Comparison of ENCODE assay signal across 8 cellular contexts in genomic region chr14:67526676-67527459, GRCh38. TPM values are rescaled to one million over a fixed set of nuclear protein-coding genes. Genes with fewer than 3 reads are reported as not detected.
DNase-seq lines count a peak whose midpoint lies in the region; ATAC-seq, FAIRE-seq and TF ChIP-seq lines count a peak whose summit lies in the region.

No MANE protein-coding gene starts in this region.

- peak; percentile 83 for ATAC-seq in activated CD8-positive, alpha-beta T cell treated with anti-CD3 and anti-CD28 coated beads, Interleukin-2, amount 10 ng/mL, durations not matched to agents 7 days and 5 days
- ATAC-seq in GM18861 (IDR thresholded peaks at IDR 0.05; ENCODE audit: unreplicated experiment), result no peak
- ATAC-seq in HG02798 (IDR thresholded peaks at IDR 0.05; ENCODE audit: poor library complexity, unreplicated experiment), result no peak

- H2BK120ac ChIP-seq in neuronal stem cell (ENCODE audit: low read depth, low read length), result no peak overlapping the region

- no peak overlapping the region for H3K9ac ChIP-seq in neuronal stem cell (ENCODE audit: low read depth, low read length, poor library complexity)

- H3K4me1 Mint-ChIP-seq in activated CD8-positive, alpha-beta T cell treated with anti-CD3 and anti-CD28 coated beads, Interleukin-2, amount 10 ng/mL, durations not matched to agents 7 days and 5 days (ENCODE audit: low read depth), result no peaks in the 10 kb centered on the region

- no peak overlapping the region for H3K14ac ChIP-seq in neuronal stem cell (ENCODE audit: low read length)

- in situ Hi-C loops in Caki2 (cut with HindIII; ENCODE audit: low pct_unique_long_range_greater_than_20kb, low sequenced_read_pairs), result no loop called here

- no peak overlapping the region for H3K18ac ChIP-seq in neuronal stem cell (ENCODE audit: low read length)

- peak overlapping the region; percentile 6 for H2AFZ ChIP-seq in neuronal stem cell (ENCODE audit: low read length)

- no peak overlapping the region for H2BK15ac ChIP-seq in neuronal stem cell (ENCODE audit: low read length)

- no peak overlapping the region for H3K4me2 ChIP-seq in neuronal stem cell (ENCODE audit: insufficient read depth, low read length, poor library complexity, severe bottlenecking)

- H3K4me3 ChIP-seq in foreskin fibroblast (ENCODE audit: low read depth in 1 of 2, low read length in 2 of 2) (no peak overlapping the region), neuronal stem cell (ENCODE audit: low read length in 2 of 2) (no peak overlapping the region)

- H4K8ac ChIP-seq in neuronal stem cell (ENCODE audit: low read depth, low read length), result no peak overlapping the region

- no peaks in the 10 kb centered on the region for H3K9me3 Mint-ChIP-seq in activated CD8-positive, alpha-beta T cell treated with anti-CD3 and anti-CD28 coated beads, Interleukin-2, amount 10 ng/mL, durations not matched to agents 7 days and 5 days (ENCODE audit: insufficient read depth)

- H2BK5ac ChIP-seq in neuronal stem cell (ENCODE audit: low read length), result no peak overlapping the region

- DNase-seq in Caki2 (ENCODE audit: low read depth) (peak; percentile 63), H54 (ENCODE audit: insufficient read length, low spot score) (peak; percentile 33), NCI-H446 (lab: John Stamatoyannopoulos, UW) (peak; percentile 26 to 49), foreskin fibroblast (peak in 1 of 2 donors; percentile 62), neuronal stem cell (ENCODE audit: low spot score) (no peak)
- DNase-seq in activated CD8-positive, alpha-beta T cell treated with anti-CD3 and anti-CD28 coated beads, Interleukin-2, amount 10 ng/mL, durations not matched to agents 7 days and 5 days, result peak; percentile 60

- no CpG with 5 or more reads among the region's 8 CpGs for WGBS in neuronal stem cell (ENCODE audit: extremely low coverage in 2 of 2, insufficient read length in 2 of 2, insufficient replicate concordance in 1 of 2), 2 donors

- H2BK12ac ChIP-seq in neuronal stem cell (ENCODE audit: low read length), result no peak overlapping the region

- H3K23ac ChIP-seq in neuronal stem cell (ENCODE audit: low read depth, low read length, poor library complexity), result peak overlapping the region; percentile 3

- no peaks in the 10 kb centered on the region for H3K79me1 ChIP-seq in neuronal stem cell (ENCODE audit: low read depth, low read length)

- FAIRE-seq in H54 (lab: Jason Lieb, UNC), result peak; percentile 48

- no peak overlapping the region for H4K91ac ChIP-seq in neuronal stem cell (ENCODE audit: low read depth, low read length, poor library complexity)

- H3K4ac ChIP-seq in neuronal stem cell (ENCODE audit: low read length), result no peak overlapping the region

- POLR2A ChIA-PET in activated CD8-positive, alpha-beta T cell treated with anti-CD3 and anti-CD28 coated beads, Interleukin-2, amount 10 ng/mL, durations not matched to agents 7 days and 5 days (lab: Charles Lee), result interaction anchor here (0.8 to 1.2 kb wide), 2 partner anchors 9 to 44 kb away, joined by 3 to 4 read pairs; no protein-coding TSS in a partner anchor

- CTCF ChIA-PET in activated CD8-positive, alpha-beta T cell treated with anti-CD3 and anti-CD28 coated beads, Interleukin-2, amount 10 ng/mL, durations not matched to agents 7 days and 5 days (lab: Charles Lee), result interaction anchor here (0.6 to 6.3 kb wide), 40 partner anchors 8 to 177 kb away, joined by 3 to 77 read pairs (median 5); partner anchors contain the start of genes ARG2, PIGH and TMEM229B

- H3K27ac ChIP-seq in neuronal stem cell (replicated peaks; ENCODE audit: low read length), result no peak overlapping the region

- H3K27ac Mint-ChIP-seq in activated CD8-positive, alpha-beta T cell treated with anti-CD3 and anti-CD28 coated beads, Interleukin-2, amount 10 ng/mL, durations not matched to agents 7 days and 5 days, result no peak overlapping the region

- no peaks in the 10 kb centered on the region for H3K9me3 ChIP-seq in neuronal stem cell (replicated peaks in 1 of 2; ENCODE audit: control insufficient read depth in 2 of 2, insufficient read depth in 1 of 2, low read depth in 1 of 2, low read length in 2 of 2)

- no peaks in the 10 kb centered on the region for H3K36me3 ChIP-seq in neuronal stem cell (replicated peaks in 1 of 2; ENCODE audit: control insufficient read depth in 2 of 2, insufficient read depth in 2 of 2, low read length in 2 of 2)

- H3K27me3 ChIP-seq in neuronal stem cell (ENCODE audit: control insufficient read depth in 3 of 3, insufficient read depth in 3 of 3, low read depth in 1 of 3, low read length in 3 of 3), result peaks cover 0 to 39% (median 0%) of the 10 kb centered on the region in 3 experiments

- TF ChIP-seq POLR2A in H54 (IDR thresholded peaks at IDR 0.05; ENCODE audit: low read depth, low read length), result no peak

- H3K36me3 Mint-ChIP-seq in activated CD8-positive, alpha-beta T cell treated with anti-CD3 and anti-CD28 coated beads, Interleukin-2, amount 10 ng/mL, durations not matched to agents 7 days and 5 days (ENCODE audit: low read depth), result no peaks in the 10 kb centered on the region

- H3K4me1 ChIP-seq in neuronal stem cell (ENCODE audit: control insufficient read depth in 2 of 2, insufficient read depth in 1 of 2, low read depth in 1 of 2, low read length in 2 of 2), result peaks cover 7 to 10% of the 10 kb centered on the region in 2 donors

- peak; percentile 92 for TF ChIP-seq CTCF in foreskin fibroblast (IDR thresholded peaks at IDR 0.05; ENCODE audit: low read depth, low read length)

- no peak overlapping the region for H3K4me3 Mint-ChIP-seq in activated CD8-positive, alpha-beta T cell treated with anti-CD3 and anti-CD28 coated beads, Interleukin-2, amount 10 ng/mL, durations not matched to agents 7 days and 5 days

- peaks cover 56% of the 10 kb centered on the region for H3K27me3 Mint-ChIP-seq in activated CD8-positive, alpha-beta T cell treated with anti-CD3 and anti-CD28 coated beads, Interleukin-2, amount 10 ng/mL, durations not matched to agents 7 days and 5 days (ENCODE audit: low read depth)

- H2AK5ac ChIP-seq in neuronal stem cell (ENCODE audit: low read depth, low read length), result no peak overlapping the region

RNA-seq across cellular contexts. Expression of gene PLEKHH1, which starts 6.2 kb away (rescaled TPM):
- total RNA-seq in Caki2 (2014; rRNA removed; shearing (Covaris generic); ENCODE audit: low replicate concordance), result 0.78 and 9.3 TPM in 2 replicates
- under 1 TPM; 0.42 to 0.99 TPM for total RNA-seq in activated CD8-positive, alpha-beta T cell treated with anti-CD3 and anti-CD28 coated beads, Interleukin-2, amount 10 ng/mL, durations not matched to agents 7 days and 5 days
- polyA plus RNA-seq in neuronal stem cell (2013, experiment 1 of 2), result 7.7 TPM
- 8.2 TPM for polyA plus RNA-seq in neuronal stem cell (2013, experiment 2 of 2)

RNA-seq across cellular contexts. Expression of gene TMEM229B, which starts 38.3 kb away (rescaled TPM):
- not detected in 2 replicates for total RNA-seq in Caki2 (2014; rRNA removed; shearing (Covaris generic); ENCODE audit: low replicate concordance)
- total RNA-seq in activated CD8-positive, alpha-beta T cell treated with anti-CD3 and anti-CD28 coated beads, Interleukin-2, amount 10 ng/mL, durations not matched to agents 7 days and 5 days, result 1 to 10 TPM; 9.9 to 10.0 TPM
- 0.14 TPM for polyA plus RNA-seq in neuronal stem cell (2013, experiment 1 of 2)
- 0.26 TPM for polyA plus RNA-seq in neuronal stem cell (2013, experiment 2 of 2)

Comparison
In these comparisons a context has a peak if more than half of its experiments do, and no peak if none do; other contexts are left out.
1. RNA of gene TMEM229B, which starts 38.3 kb away (total RNA-seq): 9.9 to 10.0 TPM in activated CD8-positive, alpha-beta T cell treated with anti-CD3 and anti-CD28 coated beads, Interleukin-2, amount 10 ng/mL, durations not matched to agents 7 days and 5 days; not detected in Caki2; every median in the first group is over 10 times any median in the second.